8 cellular contexts compared by ENCODE assay signal in genomic region chr1:204409111-204409510, GRCh38. TPM values are rescaled to one million over a fixed set of nuclear protein-coding genes. Genes with fewer than 3 reads are reported as not detected.
A peak's percentile ranks its signal among the peaks of the same experiment; 100 is the strongest.
DNase-seq lines count a peak whose midpoint lies in the region; ATAC-seq, FAIRE-seq and TF ChIP-seq lines count a peak whose summit lies in the region.

No MANE protein-coding gene starts in this region.

- peak overlapping the region; percentile 97 to 99 for H3K27ac ChIP-seq in right atrium auricular region
- peak overlapping the region; percentile 99 for H3K27ac ChIP-seq in GM12878 (ENCODE audit: control insufficient read depth, insufficient read depth)
- no peak overlapping the region for H3K27ac ChIP-seq in aorta (ENCODE audit: low read depth in 1 of 2, low read length in 2 of 2)

- H3K4me1 ChIP-seq in right atrium auricular region, result peaks cover 0 to 33% of the 10 kb centered on the region in 2 donors
- no peaks in the 10 kb centered on the region for H3K4me1 ChIP-seq in GM12878 (ENCODE audit: control insufficient read depth, insufficient read depth, low read length)
- H3K4me1 ChIP-seq in aorta (ENCODE audit: control insufficient read depth in 1 of 2, insufficient read depth in 2 of 2, low read length in 2 of 2), result peaks cover 3 to 4% of the 10 kb centered on the region in 2 donors

- in situ Hi-C loops in GM12878 (cut with MboI), result no loop called here

- H3K79me2 ChIP-seq in GM12878 (ENCODE audit: control insufficient read depth, insufficient read depth, low read length), result peaks cover 77% of the 10 kb centered on the region

- H3K9me3 ChIP-seq in right atrium auricular region, result no peaks in the 10 kb centered on the region
- H3K9me3 ChIP-seq in GM12878 (replicated peaks; ENCODE audit: control insufficient read depth, insufficient read depth, low read length), result no peaks in the 10 kb centered on the region
- no peaks in the 10 kb centered on the region for H3K9me3 ChIP-seq in aorta (ENCODE audit: control insufficient read depth, low read length)

- DNase-seq in right atrium auricular region (ENCODE audit: low spot score), result no peak
- DNase-seq in cardiac septum (ENCODE audit: low spot score), result no peak
- DNase-seq in GM12878 (ENCODE audit: low read depth, low spot score), result no peak
- DNase-seq in lung microvascular endothelial cell (ENCODE audit: low read depth in 2 of 2), result peak; percentile 20 to 33
- no peak for DNase-seq in aorta
- no peak for DNase-seq in GM03348 (ENCODE audit: low spot score)
- DNase-seq in GM12892 (ENCODE audit: insufficient read length), result no peak

- no peak for FAIRE-seq in GM12878 (lab: Jason Lieb, UNC)
- FAIRE-seq in GM12892 (lab: Jason Lieb, UNC), result no peak

- WGBS in GM12878 (ENCODE audit: insufficient coverage, insufficient replicate concordance, low lambda C conversion rate, missing lambda C conversion rate), result 2% methylated on average over 3 of the region's 3 CpGs
- 0% methylated on average over 3 of the region's 3 CpGs for WGBS in aorta, 2 donors

- H3K4me3 ChIP-seq in right atrium auricular region (peak overlapping the region; percentile 80 to 94), GM12878 (peak overlapping the region; percentile 87), aorta (ENCODE audit: low read length in 2 of 2) (peak overlapping the region; percentile 55 to 58)

- POLR2A ChIA-PET in GM12878 (lab: Charles Lee), result no interaction called here

- no peak for TF ChIP-seq POLR2A in GM12878 (IDR thresholded peaks at IDR 0.05; ENCODE audit: low read depth, low read length)
- no peak for TF ChIP-seq POLR2A in GM12892 (IDR thresholded peaks at IDR 0.05; ENCODE audit: low read depth, low read length)

- BruUV-seq in GM12878 (replicated peaks; lab: Mats Ljungman, UMichigan), result no TSS peak

- no peak for ATAC-seq in GM12878
- no peak for ATAC-seq in aorta (ENCODE audit: low FRiP score)
- ATAC-seq in GM19463 (IDR thresholded peaks at IDR 0.05; ENCODE audit: unreplicated experiment), result no peak

- RAD21 ChIA-PET in GM12878 (lab: Charles Lee; ENCODE audit: unreplicated experiment), result interaction anchor here (0.6 to 2.6 kb wide), 6 partner anchors 12 to 85 kb away, joined by 3 to 11 read pairs (median 4); partner anchors contain the start of gene PIK3C2B

- SMC1A ChIA-PET in GM12878 (lab: Charles Lee; ENCODE audit: uncharacterized antibody, unreplicated experiment), result interaction anchor here (1.3 to 2.3 kb wide), 5 partner anchors 10 to 97 kb away, joined by 6 to 11 read pairs (median 9); no protein-coding TSS in a partner anchor

- peaks cover 13% of the 10 kb centered on the region for H4K20me1 ChIP-seq in GM12878 (ENCODE audit: control insufficient read depth, insufficient read depth)

- peak overlapping the region; percentile 98 for H3K9ac ChIP-seq in GM12878 (ENCODE audit: control insufficient read depth, insufficient read depth, low read length)

- TF ChIP-seq CTCF in right atrium auricular region (IDR thresholded peaks at IDR 0.05), result no peak
- no peak for TF ChIP-seq CTCF in GM12878 (IDR thresholded peaks at IDR 0.05 in 2 of 3, conservative IDR thresholded peaks at IDR 0.05 in 1 of 3; ENCODE audit: control insufficient read depth in 2 of 3, extremely low read depth in 1 of 3, insufficient read depth in 1 of 3, low read depth in 3 of 3, low read length in 3 of 3)

- H3K27me3 ChIP-seq in right atrium auricular region (no peaks in the 10 kb centered on the region), GM12878 (replicated peaks in 1 of 2; ENCODE audit: control insufficient read depth in 2 of 2, insufficient read depth in 2 of 2, low read length in 1 of 2) (no peaks in the 10 kb centered on the region), aorta (ENCODE audit: control insufficient read depth in 1 of 2, insufficient read depth in 2 of 2, low read length in 1 of 2) (no peaks in the 10 kb centered on the region)

- TF ChIP-seq RAD21 in GM12878 (IDR thresholded peaks at IDR 0.05; ENCODE audit: insufficient read depth, low read depth, low read length), result no peak

- intact Hi-C loops in cardiac septum (cut with DNase I) (no loop called here), GM12878 (cut with micrococcal nuclease; ENCODE audit: unreplicated experiment) (no loop called here), aorta (cut with DNase I) (loop anchor here in 1 of 2 donors (10.0 kb wide), 1 partner anchor 544 kb away; the partner anchor contains the start of gene SNRPE)

- H2AFZ ChIP-seq in GM12878 (ENCODE audit: control insufficient read depth, low read depth, low read length), result no peak overlapping the region

- no peak for TF ChIP-seq EP300 in GM12878 (IDR thresholded peaks at IDR 0.05; ENCODE audit: borderline replicate concordance in 1 of 2, control insufficient read depth in 1 of 2, low read depth in 2 of 2, low read length in 2 of 2)

- H3K4me2 ChIP-seq in GM12878 (ENCODE audit: control insufficient read depth, insufficient read depth), result peak overlapping the region; percentile 92

- H3K36me3 ChIP-seq in right atrium auricular region (peaks cover 16% of the 10 kb centered on the region), GM12878 (ENCODE audit: control insufficient read depth in 2 of 2, insufficient read depth in 2 of 2, low read length in 1 of 2) (peaks cover 0 to 13% of the 10 kb centered on the region in 2 experiments; a peak in 3 of 4 replicates), aorta (ENCODE audit: control insufficient read depth in 1 of 2, insufficient read depth in 2 of 2, low read length in 1 of 2) (peaks cover 0 to 1% of the 10 kb centered on the region in 2 donors)

- CTCF ChIA-PET in GM12878 (lab: Yijun Ruan, JAX), result interaction anchor here (1.0 to 4.7 kb wide), 5 partner anchors 11 to 94 kb away, joined by 3 to 73 read pairs (median 7); no protein-coding TSS in a partner anchor

RNA-seq across cellular contexts. Expression of gene PPP1R15B, which starts 2.5 kb away (rescaled TPM):
- total RNA-seq in right atrium auricular region (10 to 100 TPM; 27.3 to 30.9 TPM), cardiac septum (21.2 TPM), GM12878 (2014; rRNA removed) (34.8 TPM in 2 replicates), GM12878 (2014; rRNA removed; fragmentation: Illumina TruSeq; extraction: Trizol) (32.7 and 32.9 TPM in 2 replicates), GM12878 (2021) (37.7 and 38.1 TPM in 2 replicates), lung microvascular endothelial cell (15.3 and 21.0 TPM in 2 replicates), aorta (10 to 100 TPM; 39.3 to 59.9 TPM)
- total RNA-seq in GM12878 (2013; cell fraction: nucleolus; rRNA removed), result 43.0 and 45.9 TPM in 2 replicates
- 12.4 TPM for polyA plus RNA-seq in GM12878 (2011; ENCODE audit: low read depth)
- polyA plus RNA-seq in GM12878 (2011; rRNA removed) (27.2 and 32.6 TPM in 2 replicates), GM12878 (2014; fragmentation: Illumina TruSeq; extraction: Trizol) (33.4 and 38.5 TPM in 2 replicates), GM12878 (2014; fragmentation: Nextera tagmentation; extraction: Ambion mirVana) (10 to 100 TPM; 13.9 to 17.1 TPM), GM12878 (2014; rRNA removed) (24.8 and 25.8 TPM in 2 replicates), GM12878 (2016; fragmentation: Nextera tagmentation; extraction: Ambion mirVana) (10 to 100 TPM; 13.9 to 15.4 TPM), aorta (10 to 100 TPM in 1 of 2 donors, 1 to 10 TPM in 1; 6.8 to 13.7 TPM)
- polyA plus RNA-seq in GM12878 (2011; cell fraction: cytosol; rRNA removed), result 20.5 and 25.0 TPM in 2 replicates
- 22.0 and 22.6 TPM in 2 replicates for polyA plus RNA-seq in GM12878 (2011; cell fraction: nucleus; rRNA removed)
- polyA plus RNA-seq in GM12878 (2012), result 19.5 and 22.5 TPM in 2 replicates
- 38.9 and 45.2 TPM in 2 replicates for polyA minus RNA-seq in GM12878 (2011; rRNA and poly(A)+ RNA removed)
- polyA minus RNA-seq in GM12878 (2011; cell fraction: cytosol; rRNA and poly(A)+ RNA removed), result 21.4 and 24.6 TPM in 2 replicates
- 45.8 and 65.4 TPM in 2 replicates for polyA minus RNA-seq in GM12878 (2011; cell fraction: nucleus; rRNA and poly(A)+ RNA removed)
- polyA plus RNA-seq in GM12892 (2012; ENCODE audit: missing spikeins), result 19.6 TPM

RNA-seq across cellular contexts. Expression of gene PLEKHA6, which starts 49.4 kb away (rescaled TPM):
- 10 to 100 TPM; 18.1 to 25.7 TPM for total RNA-seq in right atrium auricular region
- 27.9 TPM for total RNA-seq in cardiac septum
- total RNA-seq in GM12878 (2013; cell fraction: nucleolus; rRNA removed), result 1.4 and 1.6 TPM in 2 replicates
- 0.05 and 0.11 TPM in 2 replicates for total RNA-seq in GM12878 (2014; rRNA removed)
- 0.05 and 0.27 TPM in 2 replicates for total RNA-seq in GM12878 (2014; rRNA removed; fragmentation: Illumina TruSeq; extraction: Trizol)
- total RNA-seq in GM12878 (2021), result 0.21 and 0.69 TPM in 2 replicates
- polyA plus RNA-seq in GM12878 (2011; ENCODE audit: low read depth), result 0.04 TPM
- 0.33 and 0.81 TPM in 2 replicates for polyA plus RNA-seq in GM12878 (2011; rRNA removed)
- polyA plus RNA-seq in GM12878 (2011; cell fraction: cytosol; rRNA removed), result 0.47 and 1.3 TPM in 2 replicates
- 3.2 and 4.6 TPM in 2 replicates for polyA plus RNA-seq in GM12878 (2011; cell fraction: nucleus; rRNA removed)
- 0.04 and 0.36 TPM in 2 replicates for polyA plus RNA-seq in GM12878 (2012)
- 0.04 and 0.06 TPM in 2 replicates for polyA plus RNA-seq in GM12878 (2014; fragmentation: Illumina TruSeq; extraction: Trizol)
- not detected for polyA plus RNA-seq in GM12878 (2014; fragmentation: Nextera tagmentation; extraction: Ambion mirVana)
- 0.04 and 0.14 TPM in 2 replicates for polyA plus RNA-seq in GM12878 (2014; rRNA removed)
- not detected for polyA plus RNA-seq in GM12878 (2016; fragmentation: Nextera tagmentation; extraction: Ambion mirVana)
- 0.51 and 1.3 TPM in 2 replicates for polyA minus RNA-seq in GM12878 (2011; rRNA and poly(A)+ RNA removed)
- polyA minus RNA-seq in GM12878 (2011; cell fraction: cytosol; rRNA and poly(A)+ RNA removed), result 0.67 and 2.7 TPM in 2 replicates
- 1.2 and 4.6 TPM in 2 replicates for polyA minus RNA-seq in GM12878 (2011; cell fraction: nucleus; rRNA and poly(A)+ RNA removed)
- total RNA-seq in lung microvascular endothelial cell, result 0.40 and 0.65 TPM in 2 replicates
- total RNA-seq in aorta, result 10 to 100 TPM in 1 of 2 donors, 1 to 10 TPM in 1; 3.9 to 19.6 TPM
- 1 to 10 TPM in 1 of 2 donors, under 1 TPM in 1; 0.56 to 6.1 TPM for polyA plus RNA-seq in aorta
- 0.21 TPM for polyA plus RNA-seq in GM12892 (2012; ENCODE audit: missing spikeins)

Comparison
In these comparisons a context has a peak if more than half of its experiments do, and no peak if none do; other contexts are left out.
1. DNase-seq: peak in lung microvascular endothelial cell (2 of 2); none in right atrium auricular region (single experiment), cardiac septum (single experiment), GM12878 (single experiment), aorta (0 of 2), GM03348 (single experiment) and GM12892 (single experiment).
2. H3K27ac ChIP-seq: peak in right atrium auricular region (2 of 2) and GM12878 (single experiment); none in aorta (0 of 2).
3. Peak in every context shown above with its lines, with median percentiles within 50 percentile points of each other: H3K4me3 ChIP-seq.